Comparison of ENCODE assay signal across 8 cellular contexts in genomic region chr16:2473425-2473926, GRCh38. TPM values are rescaled to one million over a fixed set of nuclear protein-coding genes. Genes with fewer than 3 reads are reported as not detected.
A peak's percentile ranks its signal among the peaks of the same experiment; 100 is the strongest.
DNase-seq lines count a peak whose midpoint lies in the region; ATAC-seq and TF ChIP-seq lines count a peak whose summit lies in the region.

No MANE protein-coding gene starts in this region.

- H4K20me1 ChIP-seq in H9 (ENCODE audit: control insufficient read depth, insufficient read depth, insufficient read length) = no peaks in the 10 kb centered on the region

- H3K27ac Mint-ChIP-seq in H9 = no peak overlapping the region

- H3K4ac ChIP-seq in H9 (ENCODE audit: low read depth, low read length) = no peak overlapping the region

- peaks cover 11% of the 10 kb centered on the region for H3K23me2 ChIP-seq in H9 (ENCODE audit: insufficient read length, low read depth, low read length, poor library complexity, severe bottlenecking)

- no peak overlapping the region for H4K8ac ChIP-seq in H9 (replicated peaks; ENCODE audit: insufficient read length, low read depth, low read length)

- H3K18ac ChIP-seq in H9 (ENCODE audit: insufficient read length, low read depth, low read length) = no peak overlapping the region

- H3K4me2 ChIP-seq in H9 (ENCODE audit: insufficient read depth, insufficient read length, low read length) = peak overlapping the region; percentile 29

- H3K56ac ChIP-seq in H9 (ENCODE audit: insufficient read length, low read depth, low read length) = no peak overlapping the region

- no peaks in the 10 kb centered on the region for H3K4me1 ChIP-seq in H9 (ENCODE audit: insufficient read depth, low read length)

- no peak overlapping the region for H3K9ac ChIP-seq in H9 (ENCODE audit: extremely low read depth, insufficient read length, low read length)

- H3K36me3 Mint-ChIP-seq in H9 (ENCODE audit: insufficient read depth in 1 of 3, low read depth in 3 of 3) = no peaks in the 10 kb centered on the region; a peak in 1 of 7 replicates

- no peaks in the 10 kb centered on the region for H3K79me1 ChIP-seq in H9 (ENCODE audit: insufficient read depth, low read depth, low read length, poor library complexity, severe bottlenecking)

- no peak overlapping the region for H2BK5ac ChIP-seq in H9 (ENCODE audit: insufficient read length, low read length)

- DNase-seq in H9 (peak; percentile 45), kidney epithelial cell (ENCODE audit: low read depth) (no peak), NCI-H526 treated with DMSO at 0.1 percent for 48 hours (lab: John Stamatoyannopoulos, UW) (no peak), NCI-H2029 (lab: John Stamatoyannopoulos, UW) (no peak), NCI-H2107 (lab: John Stamatoyannopoulos, UW) (no peak)
- DNase-seq in activated CD4-positive, alpha-beta T cell treated with anti-CD3 and anti-CD28 coated beads, Interleukin-2, amount 50 U/mL, for 48 hours = peak; percentile 32 to 40

- H2AFZ ChIP-seq in H9 (ENCODE audit: low read length) = no peak overlapping the region

- H3K79me2 ChIP-seq in H9 (ENCODE audit: insufficient read depth, low read length) = no peaks in the 10 kb centered on the region

- no peak overlapping the region for H3K14ac ChIP-seq in H9 (ENCODE audit: insufficient read depth, low read length)

- H3K4me1 Mint-ChIP-seq in H9 = peaks cover 23 to 28% of the 10 kb centered on the region in 2 experiments

- no peaks in the 10 kb centered on the region for H3K9me3 ChIP-seq in H9 (ENCODE audit: control insufficient read depth, low read depth, low read length)

- no peak overlapping the region for H3K23ac ChIP-seq in H9 (ENCODE audit: insufficient read length, low read depth, low read length)

- peak overlapping the region; percentile 8 for H3K4me3 ChIP-seq in kidney epithelial cell (ENCODE audit: low read depth, low read length)

- H3K27me3 Mint-ChIP-seq in H9 (ENCODE audit: low read depth) = peaks cover 52% of the 10 kb centered on the region

- H3K27ac ChIP-seq in C4-2B = peak overlapping the region; percentile 94
- H3K27ac ChIP-seq in H9 (ENCODE audit: insufficient read length, low read depth, low read length) = no peak overlapping the region

- H4K5ac ChIP-seq in H9 (ENCODE audit: insufficient read length, low read depth, low read length) = no peak overlapping the region

- H3T11ph ChIP-seq in H9 (ENCODE audit: low read length) = no peak overlapping the region

- no peaks in the 10 kb centered on the region for H3K9me3 Mint-ChIP-seq in H9

- H2AK5ac ChIP-seq in H9 (ENCODE audit: insufficient read length, low read length) = no peak overlapping the region

- no peaks in the 10 kb centered on the region for H3K36me3 ChIP-seq in kidney epithelial cell (ENCODE audit: control insufficient read depth, insufficient read depth, low read length)

- peaks cover 18% of the 10 kb centered on the region; the same call in 1 of the 2 replicates for H3K27me3 ChIP-seq in H9 (ENCODE audit: insufficient read depth, low read length)
- H3K27me3 ChIP-seq in kidney epithelial cell (ENCODE audit: control insufficient read depth, insufficient read depth, low read length) = peaks cover 13% of the 10 kb centered on the region

- ATAC-seq in GM21367 (IDR thresholded peaks at IDR 0.05; ENCODE audit: unreplicated experiment) = no peak

- H2BK120ac ChIP-seq in H9 (ENCODE audit: low read depth, low read length, poor library complexity, severe bottlenecking) = no peak overlapping the region

- H2BK15ac ChIP-seq in H9 (ENCODE audit: low read depth, low read length) = no peak overlapping the region

- H2BK20ac ChIP-seq in H9 (ENCODE audit: low read depth, low read length, poor library complexity, severe bottlenecking) = no peak overlapping the region

- TF ChIP-seq CTCF in C4-2B (conservative IDR thresholded peaks at IDR 0.05) (no peak), H9 (conservative IDR thresholded peaks at IDR 0.05) (no peak), kidney epithelial cell (IDR thresholded peaks at IDR 0.05; ENCODE audit: insufficient read depth, low read length, poor library complexity, severe bottlenecking) (no peak)

- no peak overlapping the region for H4K91ac ChIP-seq in H9 (ENCODE audit: insufficient read length, low read depth, low read length)

- peak overlapping the region; percentile 61 to 79 for H3K4me3 Mint-ChIP-seq in H9

- no CpG with 5 or more reads among the region's 50 CpGs for WGBS in H9 (ENCODE audit: extremely low coverage, insufficient read length, low lambda C conversion rate)

- H2BK12ac ChIP-seq in H9 (ENCODE audit: insufficient read length, low read depth, low read length) = no peak overlapping the region

RNA-seq across cellular contexts. Expression of gene TBC1D24, which starts 1.5 kb away (rescaled TPM):
- total RNA-seq in H9 (2021) = 19.0 and 19.8 TPM in 2 replicates
- total RNA-seq in kidney epithelial cell = 14.5 and 15.9 TPM in 2 replicates

RNA-seq across cellular contexts. Expression of gene NTN3, which starts 2.4 kb away (rescaled TPM):
- total RNA-seq in H9 (2021) = 1.3 TPM in 2 replicates
- 0.17 and 0.41 TPM in 2 replicates for total RNA-seq in kidney epithelial cell

RNA-seq across cellular contexts. Expression of gene TEDC2, which starts 13.6 kb away (rescaled TPM):
- total RNA-seq in H9 (2021) (40.7 and 45.4 TPM in 2 replicates), kidney epithelial cell (12.0 and 14.2 TPM in 2 replicates)

RNA-seq across cellular contexts. Expression of gene ATP6V0C, which starts 40.3 kb away (rescaled TPM):
- total RNA-seq in H9 (2021) = 176 and 184 TPM in 2 replicates
- total RNA-seq in kidney epithelial cell = 79.1 and 139 TPM in 2 replicates

RNA-seq across cellular contexts. Expression of gene CCNF, which starts 44.2 kb away (rescaled TPM):
- total RNA-seq in H9 (2021) = 61.6 and 62.2 TPM in 2 replicates
- 7.4 and 8.6 TPM in 2 replicates for total RNA-seq in kidney epithelial cell

Comparison
In these comparisons a context has a peak if more than half of its experiments do, and no peak if none do; other contexts are left out.
1. DNase-seq: peak in H9 (single experiment) and activated CD4-positive, alpha-beta T cell treated with anti-CD3 and anti-CD28 coated beads, Interleukin-2, amount 50 U/mL, for 48 hours (2 of 2); none in kidney epithelial cell (single experiment), NCI-H526 treated with DMSO at 0.1 percent for 48 hours (single experiment), NCI-H2029 (single experiment) and NCI-H2107 (single experiment).